ENCODE assay signal across 15 cellular contexts in genomic region chr3:161316006-161316689, GRCh38. TPM values are rescaled to one million over a fixed set of nuclear protein-coding genes. Genes with fewer than 3 reads are reported as not detected.
A peak's percentile ranks its signal among the peaks of the same experiment; 100 is the strongest.
DNase-seq lines count a peak whose midpoint lies in the region; ATAC-seq and TF ChIP-seq lines count a peak whose summit lies in the region.
"Had no signal": no experiment of that assay in that cellular context is flagged by ENCODE, and none has a peak within 500 bp of the region (broad histone marks: within the 10 kb centered on the region; RNA-seq: fewer than 3 reads in every experiment).

No MANE protein-coding gene starts in this region.

- intact Hi-C loops in heart left ventricle (cut with DNase I), result no loop called here
- intact Hi-C loops in left ventricle myocardium inferior (cut with micrococcal nuclease), result no loop called here
- intact Hi-C loops in left lung (cut with DNase I), result no loop called here
- intact Hi-C loops in posterior vena cava (cut with DNase I), result no loop called here

- DNase-seq in heart left ventricle (no peak), left ventricle myocardium inferior (no peak), choroid plexus epithelial cell (ENCODE audit: low read depth) (peak; percentile 5), left lung (no peak), NCI-H2029 (lab: John Stamatoyannopoulos, UW) (no peak), islet precursor cell (no peak), posterior vena cava (ENCODE audit: low spot score) (no peak), NCI-H2107 treated with DMSO at 0.1 percent for 48 hours (lab: John Stamatoyannopoulos, UW; ENCODE audit: unreplicated experiment) (no peak)
- DNase-seq: ACHN; activated CD4-positive, alpha-beta T cell treated with anti-CD3 and anti-CD28 coated beads for 4 hours; effector memory CD8-positive, alpha-beta T cell; lower lobe of right lung; NCI-H1105 treated with DMSO at 0.1 percent for 48 hours had no signal

- peaks cover 0 to 15% (median 0%) of the 10 kb centered on the region in 12 donors for H3K4me1 ChIP-seq in heart left ventricle
- H3K4me1 ChIP-seq in left ventricle myocardium inferior, result peaks cover 8% of the 10 kb centered on the region
- H3K4me1 ChIP-seq in left lung, result no peaks in the 10 kb centered on the region
- H3K4me1 ChIP-seq: lower lobe of right lung had no signal

- TF ChIP-seq POLR2A in heart left ventricle (IDR thresholded peaks at IDR 0.05), result no peak

- H3K9me3 ChIP-seq in heart left ventricle (peaks cover 0 to 17% (median 4%) of the 10 kb centered on the region in 12 donors), left ventricle myocardium inferior (replicated peaks) (peaks cover 16% of the 10 kb centered on the region), left lung (peaks cover 0 to 4% of the 10 kb centered on the region in 2 donors)
- H3K9me3 ChIP-seq: lower lobe of right lung had no signal

- no peak overlapping the region for H3K4me3 ChIP-seq in heart left ventricle
- H3K4me3 ChIP-seq in left ventricle myocardium inferior, result no peak overlapping the region
- no peak overlapping the region for H3K4me3 ChIP-seq in choroid plexus epithelial cell (ENCODE audit: low read depth, low read length)
- no peak overlapping the region for H3K4me3 ChIP-seq in left lung
- H3K4me3 ChIP-seq: lower lobe of right lung had no signal

- H3K27me3 ChIP-seq in heart left ventricle, result no peaks in the 10 kb centered on the region
- H3K27me3 ChIP-seq in left ventricle myocardium inferior (ENCODE audit: low read depth), result no peaks in the 10 kb centered on the region
- H3K27me3 ChIP-seq in left lung, result no peaks in the 10 kb centered on the region

- no peaks in the 10 kb centered on the region for H3K36me3 ChIP-seq in heart left ventricle
- no peaks in the 10 kb centered on the region for H3K36me3 ChIP-seq in left ventricle myocardium inferior
- no peaks in the 10 kb centered on the region for H3K36me3 ChIP-seq in left lung
- H3K36me3 ChIP-seq: lower lobe of right lung had no signal

- TF ChIP-seq CTCF in heart left ventricle (IDR thresholded peaks at IDR 0.05) (no peak), left ventricle myocardium inferior (IDR thresholded peaks at IDR 0.05; ENCODE audit: borderline replicate concordance) (no peak), choroid plexus epithelial cell (conservative IDR thresholded peaks at IDR 0.05; ENCODE audit: low read depth, low read length) (no peak), left lung (IDR thresholded peaks at IDR 0.05) (no peak)

- ATAC-seq in heart left ventricle (peak in 3 of 4 donors; percentile 32 to 61 (median 47)), left lung (peak; percentile 19)
- ATAC-seq: effector memory CD8-positive, alpha-beta T cell; lower lobe of right lung had no signal

- no peak overlapping the region for H3K27ac ChIP-seq in heart left ventricle
- no peak overlapping the region for H3K27ac ChIP-seq in left ventricle myocardium inferior (replicated peaks)
- no peak overlapping the region for H3K27ac ChIP-seq in left lung
- H3K27ac ChIP-seq: lower lobe of right lung had no signal

- WGBS in heart left ventricle, 4 donors, result 71 to 92% (median 78%) methylated on average over 3 of the region's 3 CpGs

RNA-seq across cellular contexts. Expression of gene SPTSSB, which starts 55.2 kb away (rescaled TPM):
- total RNA-seq in heart left ventricle (under 1 TPM in 5 of 9 donors, not detected in 4; 0.09 to 0.58 (median 0.25) TPM), left ventricle myocardium inferior (0.25 TPM), left lung (not detected), posterior vena cava (not detected)
- polyA plus RNA-seq in heart left ventricle, result under 1 TPM in 1 of 2 donors, not detected in 1; 0.53 TPM
- total RNA-seq: lower lobe of right lung, NCI-H460, RPMI7951 had no signal
